8 cellular contexts compared by ENCODE assay signal in the genomic region with DNA sequence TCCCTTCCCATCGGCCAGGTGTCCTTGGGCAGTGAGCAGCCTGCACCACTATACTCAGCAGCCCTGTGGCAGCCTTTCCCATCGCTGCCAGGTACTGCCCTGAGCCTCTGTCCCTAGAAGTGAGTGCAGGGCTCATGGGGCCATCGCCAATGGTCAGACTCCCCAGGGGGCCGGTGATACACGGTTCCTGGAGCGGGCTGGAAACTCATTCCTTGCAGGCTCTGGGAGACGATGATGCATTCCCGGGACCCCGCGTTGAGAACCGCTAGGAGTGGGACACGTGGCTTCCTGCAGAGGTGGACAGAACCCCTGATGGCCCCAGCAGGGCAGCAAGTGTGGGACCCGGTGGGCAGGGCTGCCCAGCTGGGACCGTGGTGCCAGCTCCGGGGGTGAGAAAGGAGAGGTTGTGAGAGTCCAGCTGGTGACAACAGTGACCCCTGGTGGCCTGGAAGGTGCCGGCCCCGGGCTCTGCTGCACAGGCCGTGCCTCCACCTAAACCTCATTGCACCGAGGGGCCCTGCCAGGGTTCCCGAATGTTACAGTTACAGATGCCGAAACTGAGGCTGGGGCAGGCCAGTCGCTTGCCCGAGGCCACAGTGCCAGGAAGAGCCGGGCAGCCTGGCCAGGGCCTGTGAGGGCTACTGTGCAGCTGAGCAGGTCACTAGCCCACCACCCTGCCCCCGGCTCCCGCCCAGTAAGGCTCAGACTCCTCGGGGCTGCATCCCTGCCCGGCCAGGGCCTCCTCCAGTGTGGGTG. TPM values are rescaled to one million over a fixed set of nuclear protein-coding genes. Genes with fewer than 3 reads are reported as not detected.
DNase-seq lines count a peak whose midpoint lies in the region; TF ChIP-seq lines count a peak whose summit lies in the region.

No MANE protein-coding gene starts in this region.

- no peaks in the 10 kb centered on the region for H3K36me3 ChIP-seq in endodermal cell (ENCODE audit: control insufficient read depth, insufficient read depth, low read length)

- peaks cover 7 to 8% of the 10 kb centered on the region in 2 experiments for H3K9me3 Mint-ChIP-seq in H9
- H3K9me3 Mint-ChIP-seq in endodermal cell, result peaks cover 8% of the 10 kb centered on the region

- H4K20me1 ChIP-seq in H9 (ENCODE audit: control insufficient read depth, insufficient read depth, insufficient read length), result no peaks in the 10 kb centered on the region

- no peak overlapping the region for H2BK120ac ChIP-seq in H9 (ENCODE audit: low read depth, low read length, poor library complexity, severe bottlenecking)

- no peak overlapping the region for H2AFZ ChIP-seq in H9 (ENCODE audit: low read length)

- H3K56ac ChIP-seq in H9 (ENCODE audit: insufficient read length, low read depth, low read length), result no peak overlapping the region

- no peak overlapping the region for H4K91ac ChIP-seq in H9 (ENCODE audit: insufficient read length, low read depth, low read length)

- H4K8ac ChIP-seq in H9 (replicated peaks; ENCODE audit: insufficient read length, low read depth, low read length), result no peak overlapping the region

- peak; percentile 9 for DNase-seq in DMS114 treated with DMSO at 0.1 percent for 48 hours (lab: John Stamatoyannopoulos, UW; ENCODE audit: unreplicated experiment)
- DNase-seq in H9, result peak; percentile 82
- DNase-seq in NCI-H82 treated with DMSO at 0.1 percent for 48 hours (lab: John Stamatoyannopoulos, UW; ENCODE audit: unreplicated experiment), result peak; percentile 33
- DNase-seq in activated CD8-positive, alpha-beta memory T cell treated with anti-CD3 and anti-CD28 coated beads, Interleukin-2, amount 50 U/mL, for 1 hour (ENCODE audit: extremely low read depth), result peak; percentile 40
- peak; percentile 95 for DNase-seq in endodermal cell
- peak; percentile 74 for DNase-seq in mucosa of gallbladder (ENCODE audit: low spot score)
- DNase-seq in stimulated activated CD8-positive, alpha-beta memory T cell treated with anti-CD3 and anti-CD28 coated beads, Interleukin-7, amount 100 ng/mL, for 48 hours (ENCODE audit: extremely low read depth in 1 of 2, low read depth in 1 of 2), result peak; percentile 32 to 47
- no peak for DNase-seq in NCI-H774 (lab: John Stamatoyannopoulos, UW)

- H3K27ac Mint-ChIP-seq in H9, result no peak overlapping the region
- H3K27ac Mint-ChIP-seq in endodermal cell, result no peak overlapping the region

- no peak overlapping the region for H3K18ac ChIP-seq in H9 (ENCODE audit: insufficient read length, low read depth, low read length)

- no peak overlapping the region for H3K23ac ChIP-seq in H9 (ENCODE audit: insufficient read length, low read depth, low read length)

- H3K79me1 ChIP-seq in H9 (ENCODE audit: insufficient read depth, low read depth, low read length, poor library complexity, severe bottlenecking), result no peaks in the 10 kb centered on the region

- no peak overlapping the region for H2BK15ac ChIP-seq in H9 (ENCODE audit: low read depth, low read length)

- H3K9ac ChIP-seq in H9 (ENCODE audit: extremely low read depth, insufficient read length, low read length) (no peak overlapping the region), endodermal cell (ENCODE audit: extremely low read depth, low read length, poor library complexity, severe bottlenecking) (no peak overlapping the region)

- WGBS in H9 (ENCODE audit: extremely low coverage, insufficient read length, low lambda C conversion rate), result no CpG with 5 or more reads among the region's 28 CpGs
- WGBS in endodermal cell (ENCODE audit: insufficient coverage in 1 of 2, insufficient read length in 1 of 2), 2 experiments, result 50 to 61% methylated on average over 25 to 28 of the region's 28 CpGs

- no peak overlapping the region for H3K4me2 ChIP-seq in H9 (ENCODE audit: insufficient read depth, insufficient read length, low read length)

- no peak overlapping the region for H3K4me3 ChIP-seq in endodermal cell (ENCODE audit: low read length)

- H3K79me2 ChIP-seq in H9 (ENCODE audit: insufficient read depth, low read length), result no peaks in the 10 kb centered on the region

- H3K36me3 Mint-ChIP-seq in H9 (ENCODE audit: insufficient read depth in 1 of 3, low read depth in 3 of 3) (peaks cover 6 to 8% (median 6%) of the 10 kb centered on the region in 3 experiments), endodermal cell (ENCODE audit: low read depth) (peaks cover 7% of the 10 kb centered on the region)

- H3K4me1 ChIP-seq in H9 (ENCODE audit: insufficient read depth, low read length) (no peaks in the 10 kb centered on the region), endodermal cell (ENCODE audit: control insufficient read depth, insufficient read depth, low read length) (no peaks in the 10 kb centered on the region)

- H3K14ac ChIP-seq in H9 (ENCODE audit: insufficient read depth, low read length), result no peak overlapping the region; the same call in 1 of the 2 replicates

- H3K27ac ChIP-seq in H9 (ENCODE audit: insufficient read length, low read depth, low read length), result no peak overlapping the region
- H3K27ac ChIP-seq in endodermal cell (ENCODE audit: low read depth, low read length), result no peak overlapping the region

- no peak overlapping the region for H4K5ac ChIP-seq in H9 (ENCODE audit: insufficient read length, low read depth, low read length)

- no peak overlapping the region for H2AK5ac ChIP-seq in H9 (ENCODE audit: insufficient read length, low read length)

- no peaks in the 10 kb centered on the region for H3K23me2 ChIP-seq in H9 (ENCODE audit: insufficient read length, low read depth, low read length, poor library complexity, severe bottlenecking)

- H3K4ac ChIP-seq in H9 (ENCODE audit: low read depth, low read length), result no peak overlapping the region

- H3K9me3 ChIP-seq in H9 (ENCODE audit: control insufficient read depth, low read depth, low read length) (peaks cover 7% of the 10 kb centered on the region), endodermal cell (ENCODE audit: control insufficient read depth, low read length) (peaks cover 7% of the 10 kb centered on the region)

- H2BK20ac ChIP-seq in H9 (ENCODE audit: low read depth, low read length, poor library complexity, severe bottlenecking), result no peak overlapping the region

- no peak overlapping the region for H2BK12ac ChIP-seq in H9 (ENCODE audit: insufficient read length, low read depth, low read length)

- TF ChIP-seq CTCF in H9 (conservative IDR thresholded peaks at IDR 0.05) (peak; percentile 93), endodermal cell (conservative IDR thresholded peaks at IDR 0.05) (peak; percentile 95)

- no peak overlapping the region for H3T11ph ChIP-seq in H9 (ENCODE audit: low read length)

- H2BK5ac ChIP-seq in H9 (ENCODE audit: insufficient read length, low read length), result no peak overlapping the region

- H3K4me3 Mint-ChIP-seq in H9, result no peak overlapping the region
- H3K4me3 Mint-ChIP-seq in endodermal cell, result no peak overlapping the region

- H3K27me3 ChIP-seq in H9 (ENCODE audit: insufficient read depth, low read length), result no peaks in the 10 kb centered on the region; the same call in 1 of the 2 replicates
- H3K27me3 ChIP-seq in endodermal cell (ENCODE audit: control insufficient read depth, insufficient read depth, low read length, poor library complexity, severe bottlenecking), result no peaks in the 10 kb centered on the region

- H3K27me3 Mint-ChIP-seq in H9 (ENCODE audit: low read depth) (peaks cover 66% of the 10 kb centered on the region), endodermal cell (ENCODE audit: insufficient read depth) (peaks cover 8% of the 10 kb centered on the region)

- H3K4me1 Mint-ChIP-seq in H9 (peaks cover 4 to 8% of the 10 kb centered on the region in 2 experiments), endodermal cell (no peaks in the 10 kb centered on the region)

RNA-seq across cellular contexts. Expression of gene FBRSL1, which starts 33.8 kb away (rescaled TPM):
- total RNA-seq in H9 (2021) (90.8 and 92.3 TPM in 2 replicates), endodermal cell (10 to 100 TPM; 74.9 to 92.3 TPM), mucosa of gallbladder (67.1 TPM)
- polyA plus RNA-seq in endodermal cell (2013, experiment 1 of 2), result 72.6 TPM
- 64.1 TPM for polyA plus RNA-seq in endodermal cell (2013, experiment 2 of 2)
